Comparison of ENCODE assay signal across 28 cellular contexts in the genomic region with DNA sequence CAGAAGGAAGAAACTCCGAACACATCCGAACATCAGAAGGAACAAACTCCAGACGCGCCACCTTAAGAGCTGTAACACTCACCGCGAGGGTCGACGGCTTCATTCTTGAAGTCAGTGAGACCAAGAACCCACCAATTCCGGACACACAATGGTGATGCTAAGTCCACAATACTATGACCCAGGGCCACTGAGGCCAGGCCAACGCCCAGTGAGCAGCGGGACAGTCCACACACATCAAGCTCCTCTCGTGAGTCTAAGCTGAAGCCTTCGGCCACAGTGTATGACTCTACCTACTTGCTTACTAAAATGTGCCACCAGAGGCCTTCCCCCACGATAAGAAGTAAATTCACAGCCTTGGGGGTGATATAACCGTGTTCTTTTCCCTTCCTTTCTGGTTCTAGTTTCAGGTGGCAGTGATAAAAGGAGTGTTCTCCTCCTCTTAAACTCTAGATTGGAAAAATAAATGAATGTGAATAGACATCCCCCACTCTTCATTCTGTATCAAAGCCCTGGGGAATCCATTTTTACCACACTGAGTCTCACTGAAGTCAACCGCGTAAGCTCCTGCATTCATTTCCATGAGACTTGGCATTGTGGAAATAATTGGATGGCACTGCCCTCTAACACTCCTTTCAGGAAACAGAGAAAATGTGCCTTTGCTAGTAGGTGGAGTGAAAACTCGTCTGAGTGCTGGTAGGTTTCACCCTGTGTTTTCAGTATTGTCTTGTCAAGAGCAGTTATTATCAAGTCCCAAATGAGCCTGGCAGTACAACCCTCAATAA. TPM values are rescaled to one million over a fixed set of nuclear protein-coding genes. Genes with fewer than 3 reads are reported as not detected.
DNase-seq lines count a peak whose midpoint lies in the region; ATAC-seq and TF ChIP-seq lines count a peak whose summit lies in the region.
"Had no signal": no experiment of that assay in that cellular context is flagged by ENCODE, and none has a peak within 500 bp of the region (broad histone marks: within the 10 kb centered on the region; RNA-seq: fewer than 3 reads in every experiment).

No MANE protein-coding gene starts in this region.

- H3K27ac Mint-ChIP-seq in CD4-positive, CD25-positive, alpha-beta regulatory T cell = peak overlapping the region in 2 of 3 donors; percentile 35 to 36
- peak overlapping the region in 3 of 5 experiments; percentile 8 to 49 (median 28) for H3K27ac Mint-ChIP-seq in brain
- H3K27ac Mint-ChIP-seq in naive thymus-derived CD4-positive, alpha-beta T cell = peak overlapping the region in 5 of 9 donors; percentile 12 to 80 (median 64)
- H3K27ac Mint-ChIP-seq: activated CD8-positive, alpha-beta T cell treated with anti-CD3 and anti-CD28 coated beads, Interleukin-2, amount 10 ng/mL, durations not matched to agents 7 days and 5 days; activated T-cell treated with anti-CD3 and anti-CD28 coated beads, Interleukin-2, amount 50 U/mL, for 24 hours; dendritic cell treated with granulocyte-macrophage colony-stimulating factor and Interleukin-4, amounts not matched to agents 40 ng/mL and 50 ng/mL, for 4 days; mesothelial cell of epicardium; progenitor cell of endocrine pancreas had no signal

- ATAC-seq in CD4-positive, CD25-positive, alpha-beta regulatory T cell (ENCODE audit: low read depth in 2 of 2) = no peak
- ATAC-seq in naive thymus-derived CD4-positive, alpha-beta T cell = no peak
- ATAC-seq in GM21825 (IDR thresholded peaks at IDR 0.05; ENCODE audit: unreplicated experiment) (no peak), HG02623 (IDR thresholded peaks at IDR 0.05; ENCODE audit: unreplicated experiment) (no peak), HG03432 (IDR thresholded peaks at IDR 0.05; ENCODE audit: unreplicated experiment) (no peak)
- ATAC-seq: activated CD8-positive, alpha-beta T cell treated with anti-CD3 and anti-CD28 coated beads, Interleukin-2, amount 10 ng/mL, durations not matched to agents 7 days and 5 days; left lung; Right ventricle myocardium inferior had no signal

- POLR2A ChIA-PET in naive thymus-derived CD4-positive, alpha-beta T cell (lab: Charles Lee) = interaction anchor here (0.7 to 10.6 kb wide), 2 partner anchors 9 to 225 kb away, joined by 3 to 170 read pairs; partner anchors contain the start of genes CDKN2AIP, RWDD4 and TRAPPC11

- H3K9me3 Mint-ChIP-seq in CD4-positive, CD25-positive, alpha-beta regulatory T cell = peaks cover 0 to 2% (median 0%) of the 10 kb centered on the region in 7 donors
- H3K9me3 Mint-ChIP-seq in brain = peaks cover 0 to 4% (median 0%) of the 10 kb centered on the region in 5 experiments
- no peaks in the 10 kb centered on the region for H3K9me3 Mint-ChIP-seq in naive thymus-derived CD4-positive, alpha-beta T cell
- H3K9me3 Mint-ChIP-seq: activated T-cell treated with anti-CD3 and anti-CD28 coated beads, Interleukin-2, amount 50 U/mL, for 24 hours; dendritic cell treated with granulocyte-macrophage colony-stimulating factor and Interleukin-4, amounts not matched to agents 40 ng/mL and 50 ng/mL, for 4 days; mesothelial cell of epicardium; neural crest cell had no signal

- DNase-seq in CD4-positive, CD25-positive, alpha-beta regulatory T cell = no peak
- DNase-seq in M059J (ENCODE audit: low read depth) (peak; percentile 35), SKM-1 treated with dmso at 0.1 percent for 144 hours (lab: John Stamatoyannopoulos, UW; ENCODE audit: unreplicated experiment) (no peak)
- DNase-seq in naive thymus-derived CD4-positive, alpha-beta T cell = no peak
- DNase-seq: activated CD8-positive, alpha-beta T cell treated with anti-CD3 and anti-CD28 coated beads, Interleukin-2, amount 10 ng/mL, durations not matched to agents 7 days and 5 days; activated naive CD4-positive, alpha-beta T cell treated with Interleukin-2 at 50 U/mL for 16 hours; activated T-cell treated with anti-CD3 and anti-CD28 coated beads, Interleukin-2, amount 50 U/mL, for 24 hours; amygdala; DND-41; GM23248; Karpas-422; left lung; NCI-H2171; NCI-H526; stimulated activated CD4-positive, alpha-beta T cell treated with anti-CD3 and anti-CD28 coated beads, Interleukin-2, amount 100 ng/mL, for 48 hours; stimulated activated naive CD4-positive, alpha-beta T cell treated with Interleukin-2 at 50 U/mL for 16 hours; transverse colon had no signal

- no peak overlapping the region for H3K4me3 ChIP-seq in CD4-positive, CD25-positive, alpha-beta regulatory T cell (ENCODE audit: low read depth, low read length)
- H3K4me3 ChIP-seq in naive thymus-derived CD4-positive, alpha-beta T cell (ENCODE audit: low read length) = no peak overlapping the region
- H3K4me3 ChIP-seq: cardiac muscle cell, GM23248, left lung, skin epidermis, transverse colon had no signal

- no peaks in the 10 kb centered on the region for H3K36me3 Mint-ChIP-seq in CD4-positive, CD25-positive, alpha-beta regulatory T cell
- H3K36me3 Mint-ChIP-seq in brain = no peaks in the 10 kb centered on the region
- no peaks in the 10 kb centered on the region for H3K36me3 Mint-ChIP-seq in naive thymus-derived CD4-positive, alpha-beta T cell
- H3K36me3 Mint-ChIP-seq: mesothelial cell of epicardium had no signal

- TF ChIP-seq CTCF in brain (conservative IDR thresholded peaks at IDR 0.05) = no peak

- H3K27me3 Mint-ChIP-seq in CD4-positive, CD25-positive, alpha-beta regulatory T cell = peaks cover 5% of the 10 kb centered on the region
- peaks cover 4% of the 10 kb centered on the region for H3K27me3 Mint-ChIP-seq in brain
- peaks cover 0 to 5% (median 0%) of the 10 kb centered on the region in 5 donors for H3K27me3 Mint-ChIP-seq in naive thymus-derived CD4-positive, alpha-beta T cell
- H3K27me3 Mint-ChIP-seq: activated T-cell treated with anti-CD3 and anti-CD28 coated beads, Interleukin-2, amount 50 U/mL, for 24 hours; progenitor cell of endocrine pancreas had no signal

- no peak overlapping the region for H3K4me3 Mint-ChIP-seq in CD4-positive, CD25-positive, alpha-beta regulatory T cell
- H3K4me3 Mint-ChIP-seq in brain = no peak overlapping the region
- H3K4me3 Mint-ChIP-seq in naive thymus-derived CD4-positive, alpha-beta T cell = peak overlapping the region in 2 of 10 donors; percentile 11 to 31
- H3K4me3 Mint-ChIP-seq: activated CD8-positive, alpha-beta T cell treated with anti-CD3 and anti-CD28 coated beads, Interleukin-2, amount 10 ng/mL, durations not matched to agents 7 days and 5 days; activated T-cell treated with anti-CD3 and anti-CD28 coated beads, Interleukin-2, amount 50 U/mL, for 24 hours; dendritic cell treated with granulocyte-macrophage colony-stimulating factor and Interleukin-4, amounts not matched to agents 40 ng/mL and 50 ng/mL, for 4 days; mesothelial cell of epicardium; neural crest cell had no signal

- H3K4me1 Mint-ChIP-seq in CD4-positive, CD25-positive, alpha-beta regulatory T cell = peaks cover 6 to 39% (median 14%) of the 10 kb centered on the region in 4 donors
- H3K4me1 Mint-ChIP-seq in brain = peaks cover 25% of the 10 kb centered on the region
- peaks cover 12 to 48% (median 36%) of the 10 kb centered on the region in 7 donors for H3K4me1 Mint-ChIP-seq in naive thymus-derived CD4-positive, alpha-beta T cell

- no peaks in the 10 kb centered on the region for H3K36me3 ChIP-seq in CD4-positive, CD25-positive, alpha-beta regulatory T cell (ENCODE audit: control insufficient read depth, insufficient read depth, low read length)
- H3K36me3 ChIP-seq in naive thymus-derived CD4-positive, alpha-beta T cell (ENCODE audit: control insufficient read depth in 2 of 3, insufficient read depth in 3 of 3, low read length in 3 of 3) = no peaks in the 10 kb centered on the region
- H3K36me3 ChIP-seq: cardiac muscle cell, left lung, transverse colon had no signal

- CTCF ChIA-PET in naive thymus-derived CD4-positive, alpha-beta T cell (lab: Charles Lee) = interaction anchor here (0.8 kb wide), 1 partner anchor 10 kb away, joined by 3 read pairs; the partner anchor contains the start of gene CDKN2AIP

- H3K4me1 ChIP-seq in CD4-positive, CD25-positive, alpha-beta regulatory T cell (ENCODE audit: control insufficient read depth, insufficient read depth, low read length, poor library complexity, severe bottlenecking) = peaks cover 28% of the 10 kb centered on the region
- H3K4me1 ChIP-seq in naive thymus-derived CD4-positive, alpha-beta T cell (ENCODE audit: control insufficient read depth in 2 of 2, insufficient read depth in 2 of 2, low read length in 2 of 2) = peaks cover 13 to 34% of the 10 kb centered on the region in 2 donors

- H3K9me3 ChIP-seq in CD4-positive, CD25-positive, alpha-beta regulatory T cell (ENCODE audit: control insufficient read depth in 2 of 2, low read length in 2 of 2) = no peaks in the 10 kb centered on the region
- no peaks in the 10 kb centered on the region for H3K9me3 ChIP-seq in naive thymus-derived CD4-positive, alpha-beta T cell (ENCODE audit: control insufficient read depth in 2 of 3, low read length in 3 of 3)
- H3K9me3 ChIP-seq: left lung, transverse colon had no signal

- peaks cover 2% of the 10 kb centered on the region for H3K27me3 ChIP-seq in CD4-positive, CD25-positive, alpha-beta regulatory T cell (ENCODE audit: control insufficient read depth, insufficient read depth, low read length)
- H3K27me3 ChIP-seq in naive thymus-derived CD4-positive, alpha-beta T cell (ENCODE audit: control insufficient read depth in 2 of 2, insufficient read depth in 2 of 2, low read length in 2 of 2) = peaks cover 0 to 4% of the 10 kb centered on the region in 2 donors
- H3K27me3 ChIP-seq: cardiac muscle cell, left lung, transverse colon had no signal

- intact Hi-C loops in naive thymus-derived CD4-positive, alpha-beta T cell (cut with micrococcal nuclease) = no loop called here

- H3K27ac ChIP-seq in CD4-positive, CD25-positive, alpha-beta regulatory T cell (ENCODE audit: insufficient read depth, low read length, poor library complexity, severe bottlenecking) = no peak overlapping the region
- H3K27ac ChIP-seq in naive thymus-derived CD4-positive, alpha-beta T cell (ENCODE audit: low read depth, low read length) = no peak overlapping the region
- H3K27ac ChIP-seq: cardiac muscle cell, GM23248, left lung, skin epidermis had no signal

RNA-seq across cellular contexts. Expression of gene CDKN2AIP, which starts 10.0 kb away (rescaled TPM):
- total RNA-seq in CD4-positive, CD25-positive, alpha-beta regulatory T cell = 32.5 TPM
- 10 to 100 TPM; 23.0 to 46.4 (median 36.1) TPM for polyA plus RNA-seq in CD4-positive, CD25-positive, alpha-beta regulatory T cell
- 30.7 and 31.8 TPM in 2 replicates for total RNA-seq in M059J (2014; rRNA removed; shearing (Covaris generic))
- 5.3 TPM for polyA plus RNA-seq in brain (ENCODE audit: insufficient read depth, low read depth, low replicate concordance)
- total RNA-seq in naive thymus-derived CD4-positive, alpha-beta T cell = 10 to 100 TPM; 24.9 to 58.2 (median 44.4) TPM
- 10 to 100 TPM; 38.7 to 55.5 TPM for polyA plus RNA-seq in naive thymus-derived CD4-positive, alpha-beta T cell
